ENCODE assay signal across 1 cellular context in the genomic region with DNA sequence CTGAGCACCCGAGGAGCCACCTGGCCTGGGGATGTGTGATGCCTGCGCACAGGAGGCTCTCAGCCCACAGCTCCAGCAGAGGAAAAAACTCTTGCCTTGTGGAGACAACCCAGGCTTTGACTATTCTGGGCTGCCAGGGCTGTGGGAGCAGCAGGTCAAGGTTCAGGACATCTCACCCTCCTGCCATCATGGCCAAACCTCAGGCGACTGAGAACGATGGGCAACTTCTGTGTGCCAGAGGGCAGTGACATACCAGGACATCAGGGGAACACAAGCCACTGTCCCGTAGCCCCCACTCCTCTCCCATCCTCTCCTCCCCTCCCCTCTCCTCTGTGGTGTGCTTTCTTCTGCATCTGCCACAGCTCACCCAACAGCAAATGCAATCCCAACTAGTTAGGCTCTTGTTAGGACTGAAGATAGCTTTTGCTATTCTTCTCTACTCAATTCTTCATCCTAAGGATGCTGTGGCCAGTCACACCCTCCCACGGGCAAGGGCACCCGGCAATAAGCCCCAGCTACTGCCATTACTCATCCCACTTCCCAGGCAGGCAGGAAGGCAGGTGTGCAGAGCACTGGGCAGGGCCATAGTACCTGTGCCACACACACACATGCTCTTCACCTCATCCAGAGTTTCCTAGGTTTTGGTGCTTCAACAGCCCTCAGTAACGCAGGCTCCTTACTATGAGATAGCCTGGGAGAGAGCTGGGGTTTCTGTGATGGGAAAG.
A peak's percentile ranks its signal among the peaks of the same experiment; 100 is the strongest.
TF ChIP-seq lines count a peak whose summit lies in the region.

No MANE protein-coding gene starts in this region.

TF ChIP-seq in HepG2, 621 proteins besides CTCF, POLR2A, EP300 and RAD21 (continues in another document):
- 0 out of 2 replicates have a peak, but pooled peaks have one; percentile 5 for TF ChIP-seq MYC (CRISPR knock-in tag; IDR thresholded peaks at IDR 0.05; ENCODE audit: borderline replicate concordance)
- TF ChIP-seq MTA1 (CRISPR knock-in tag; IDR thresholded peaks at IDR 0.05; ENCODE audit: borderline replicate concordance): 0 out of 2 replicates have a peak, but pooled peaks have one; percentile 18
- 0 out of 2 replicates have a peak, but pooled peaks have one; percentile 18 for TF ChIP-seq ZNF292 (CRISPR knock-in tag; IDR thresholded peaks at IDR 0.05; ENCODE audit: borderline replicate concordance, low read depth)
- TF ChIP-seq, protein P1, sequence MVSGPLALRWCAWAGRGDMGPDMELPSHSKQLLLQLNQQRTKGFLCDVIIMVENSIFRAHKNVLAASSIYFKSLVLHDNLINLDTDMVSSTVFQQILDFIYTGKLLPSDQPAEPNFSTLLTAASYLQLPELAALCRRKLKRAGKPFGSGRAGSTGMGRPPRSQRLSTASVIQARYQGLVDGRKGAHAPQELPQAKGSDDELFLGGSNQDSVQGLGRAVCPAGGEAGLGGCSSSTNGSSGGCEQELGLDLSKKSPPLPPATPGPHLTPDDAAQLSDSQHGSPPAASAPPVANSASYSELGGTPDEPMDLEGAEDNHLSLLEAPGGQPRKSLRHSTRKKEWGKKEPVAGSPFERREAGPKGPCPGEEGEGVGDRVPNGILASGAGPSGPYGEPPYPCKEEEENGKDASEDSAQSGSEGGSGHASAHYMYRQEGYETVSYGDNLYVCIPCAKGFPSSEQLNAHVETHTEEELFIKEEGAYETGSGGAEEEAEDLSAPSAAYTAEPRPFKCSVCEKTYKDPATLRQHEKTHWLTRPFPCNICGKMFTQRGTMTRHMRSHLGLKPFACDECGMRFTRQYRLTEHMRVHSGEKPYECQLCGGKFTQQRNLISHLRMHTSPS (CRISPR knock-in tag; IDR thresholded peaks at IDR 0.05; ENCODE audit: low read depth): 0 out of 2 replicates have a peak, but pooled peaks have one; percentile 29
- no peak for TF ChIP-seq ZNF589 (CRISPR knock-in tag; conservative IDR thresholded peaks at IDR 0.05)
- no peak for TF ChIP-seq SOX13 (IDR thresholded peaks at IDR 0.05)
- TF ChIP-seq SOX13 (CRISPR knock-in tag; conservative IDR thresholded peaks at IDR 0.05 in 1 of 2, IDR thresholded peaks at IDR 0.05 in 1 of 2): no peak
- no peak for TF ChIP-seq RFX3 (CRISPR knock-in tag; IDR thresholded peaks at IDR 0.05)
- TF ChIP-seq ZNF530 (CRISPR knock-in tag; IDR thresholded peaks at IDR 0.05; ENCODE audit: low read depth): no peak
- peak; percentile 1; the same call in 1 of the 2 replicates for TF ChIP-seq TBX2 (CRISPR knock-in tag; IDR thresholded peaks at IDR 0.05; ENCODE audit: borderline replicate concordance)
- TF ChIP-seq GABPB1 (CRISPR knock-in tag; IDR thresholded peaks at IDR 0.05): 0 out of 2 replicates have a peak, but pooled peaks have one; percentile 8
- TF ChIP-seq, protein P2, sequence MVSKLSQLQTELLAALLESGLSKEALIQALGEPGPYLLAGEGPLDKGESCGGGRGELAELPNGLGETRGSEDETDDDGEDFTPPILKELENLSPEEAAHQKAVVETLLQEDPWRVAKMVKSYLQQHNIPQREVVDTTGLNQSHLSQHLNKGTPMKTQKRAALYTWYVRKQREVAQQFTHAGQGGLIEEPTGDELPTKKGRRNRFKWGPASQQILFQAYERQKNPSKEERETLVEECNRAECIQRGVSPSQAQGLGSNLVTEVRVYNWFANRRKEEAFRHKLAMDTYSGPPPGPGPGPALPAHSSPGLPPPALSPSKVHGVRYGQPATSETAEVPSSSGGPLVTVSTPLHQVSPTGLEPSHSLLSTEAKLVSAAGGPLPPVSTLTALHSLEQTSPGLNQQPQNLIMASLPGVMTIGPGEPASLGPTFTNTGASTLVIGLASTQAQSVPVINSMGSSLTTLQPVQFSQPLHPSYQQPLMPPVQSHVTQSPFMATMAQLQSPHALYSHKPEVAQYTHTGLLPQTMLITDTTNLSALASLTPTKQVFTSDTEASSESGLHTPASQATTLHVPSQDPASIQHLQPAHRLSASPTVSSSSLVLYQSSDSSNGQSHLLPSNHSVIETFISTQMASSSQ (IDR thresholded peaks at IDR 0.05; ENCODE audit: low read depth): no peak
- TF ChIP-seq, protein P2 (CRISPR knock-in tag; IDR thresholded peaks at IDR 0.05; ENCODE audit: borderline replicate concordance): 0 out of 2 replicates have a peak, but pooled peaks have one; percentile 36
- 0 out of 2 replicates have a peak, but pooled peaks have one; percentile 25 for TF ChIP-seq ZNF607 (CRISPR knock-in tag; IDR thresholded peaks at IDR 0.05; ENCODE audit: borderline replicate concordance)
- TF ChIP-seq, protein P3, sequence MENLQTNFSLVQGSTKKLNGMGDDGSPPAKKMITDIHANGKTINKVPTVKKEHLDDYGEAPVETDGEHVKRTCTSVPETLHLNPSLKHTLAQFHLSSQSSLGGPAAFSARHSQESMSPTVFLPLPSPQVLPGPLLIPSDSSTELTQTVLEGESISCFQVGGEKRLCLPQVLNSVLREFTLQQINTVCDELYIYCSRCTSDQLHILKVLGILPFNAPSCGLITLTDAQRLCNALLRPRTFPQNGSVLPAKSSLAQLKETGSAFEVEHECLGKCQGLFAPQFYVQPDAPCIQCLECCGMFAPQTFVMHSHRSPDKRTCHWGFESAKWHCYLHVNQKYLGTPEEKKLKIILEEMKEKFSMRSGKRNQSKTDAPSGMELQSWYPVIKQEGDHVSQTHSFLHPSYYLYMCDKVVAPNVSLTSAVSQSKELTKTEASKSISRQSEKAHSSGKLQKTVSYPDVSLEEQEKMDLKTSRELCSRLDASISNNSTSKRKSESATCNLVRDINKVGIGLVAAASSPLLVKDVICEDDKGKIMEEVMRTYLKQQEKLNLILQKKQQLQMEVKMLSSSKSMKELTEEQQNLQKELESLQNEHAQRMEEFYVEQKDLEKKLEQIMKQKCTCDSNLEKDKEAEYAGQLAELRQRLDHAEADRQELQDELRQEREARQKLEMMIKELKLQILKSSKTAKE (CRISPR knock-in tag; IDR thresholded peaks at IDR 0.05; ENCODE audit: borderline replicate concordance): peak; percentile 22; the same call in 1 of the 2 replicates
- TF ChIP-seq, protein P4, sequence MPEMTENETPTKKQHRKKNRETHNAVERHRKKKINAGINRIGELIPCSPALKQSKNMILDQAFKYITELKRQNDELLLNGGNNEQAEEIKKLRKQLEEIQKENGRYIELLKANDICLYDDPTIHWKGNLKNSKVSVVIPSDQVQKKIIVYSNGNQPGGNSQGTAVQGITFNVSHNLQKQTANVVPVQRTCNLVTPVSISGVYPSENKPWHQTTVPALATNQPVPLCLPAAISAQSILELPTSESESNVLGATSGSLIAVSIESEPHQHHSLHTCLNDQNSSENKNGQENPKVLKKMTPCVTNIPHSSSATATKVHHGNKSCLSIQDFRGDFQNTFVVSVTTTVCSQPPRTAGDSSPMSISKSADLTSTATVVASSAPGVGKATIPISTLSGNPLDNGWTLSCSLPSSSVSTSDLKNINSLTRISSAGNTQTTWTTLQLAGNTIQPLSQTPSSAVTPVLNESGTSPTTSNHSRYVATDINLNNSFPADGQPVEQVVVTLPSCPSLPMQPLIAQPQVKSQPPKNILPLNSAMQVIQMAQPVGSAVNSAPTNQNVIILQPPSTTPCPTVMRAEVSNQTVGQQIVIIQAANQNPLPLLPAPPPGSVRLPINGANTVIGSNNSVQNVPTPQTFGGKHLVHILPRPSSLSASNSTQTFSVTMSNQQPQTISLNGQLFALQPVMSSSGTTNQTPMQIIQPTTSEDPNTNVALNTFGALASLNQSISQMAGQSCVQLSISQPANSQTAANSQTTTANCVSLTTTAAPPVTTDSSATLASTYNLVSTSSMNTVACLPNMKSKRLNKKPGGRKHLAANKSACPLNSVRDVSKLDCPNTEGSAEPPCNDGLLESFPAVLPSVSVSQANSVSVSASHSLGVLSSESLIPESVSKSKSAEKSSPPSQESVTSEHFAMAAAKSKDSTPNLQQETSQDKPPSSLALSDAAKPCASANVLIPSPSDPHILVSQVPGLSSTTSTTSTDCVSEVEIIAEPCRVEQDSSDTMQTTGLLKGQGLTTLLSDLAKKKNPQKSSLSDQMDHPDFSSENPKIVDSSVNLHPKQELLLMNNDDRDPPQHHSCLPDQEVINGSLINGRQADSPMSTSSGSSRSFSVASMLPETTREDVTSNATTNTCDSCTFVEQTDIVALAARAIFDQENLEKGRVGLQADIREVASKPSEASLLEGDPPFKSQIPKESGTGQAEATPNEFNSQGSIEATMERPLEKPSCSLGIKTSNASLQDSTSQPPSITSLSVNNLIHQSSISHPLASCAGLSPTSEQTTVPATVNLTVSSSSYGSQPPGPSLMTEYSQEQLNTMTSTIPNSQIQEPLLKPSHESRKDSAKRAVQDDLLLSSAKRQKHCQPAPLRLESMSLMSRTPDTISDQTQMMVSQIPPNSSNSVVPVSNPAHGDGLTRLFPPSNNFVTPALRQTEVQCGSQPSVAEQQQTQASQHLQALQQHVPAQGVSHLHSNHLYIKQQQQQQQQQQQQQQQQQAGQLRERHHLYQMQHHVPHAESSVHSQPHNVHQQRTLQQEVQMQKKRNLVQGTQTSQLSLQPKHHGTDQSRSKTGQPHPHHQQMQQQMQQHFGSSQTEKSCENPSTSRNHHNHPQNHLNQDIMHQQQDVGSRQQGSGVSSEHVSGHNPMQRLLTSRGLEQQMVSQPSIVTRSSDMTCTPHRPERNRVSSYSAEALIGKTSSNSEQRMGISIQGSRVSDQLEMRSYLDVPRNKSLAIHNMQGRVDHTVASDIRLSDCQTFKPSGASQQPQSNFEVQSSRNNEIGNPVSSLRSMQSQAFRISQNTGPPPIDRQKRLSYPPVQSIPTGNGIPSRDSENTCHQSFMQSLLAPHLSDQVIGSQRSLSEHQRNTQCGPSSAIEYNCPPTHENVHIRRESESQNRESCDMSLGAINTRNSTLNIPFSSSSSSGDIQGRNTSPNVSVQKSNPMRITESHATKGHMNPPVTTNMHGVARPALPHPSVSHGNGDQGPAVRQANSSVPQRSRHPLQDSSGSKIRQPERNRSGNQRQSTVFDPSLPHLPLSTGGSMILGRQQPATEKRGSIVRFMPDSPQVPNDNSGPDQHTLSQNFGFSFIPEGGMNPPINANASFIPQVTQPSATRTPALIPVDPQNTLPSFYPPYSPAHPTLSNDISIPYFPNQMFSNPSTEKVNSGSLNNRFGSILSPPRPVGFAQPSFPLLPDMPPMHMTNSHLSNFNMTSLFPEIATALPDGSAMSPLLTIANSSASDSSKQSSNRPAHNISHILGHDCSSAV (CRISPR knock-in tag; IDR thresholded peaks at IDR 0.05; ENCODE audit: borderline replicate concordance): no peak
- TF ChIP-seq, protein P5, sequence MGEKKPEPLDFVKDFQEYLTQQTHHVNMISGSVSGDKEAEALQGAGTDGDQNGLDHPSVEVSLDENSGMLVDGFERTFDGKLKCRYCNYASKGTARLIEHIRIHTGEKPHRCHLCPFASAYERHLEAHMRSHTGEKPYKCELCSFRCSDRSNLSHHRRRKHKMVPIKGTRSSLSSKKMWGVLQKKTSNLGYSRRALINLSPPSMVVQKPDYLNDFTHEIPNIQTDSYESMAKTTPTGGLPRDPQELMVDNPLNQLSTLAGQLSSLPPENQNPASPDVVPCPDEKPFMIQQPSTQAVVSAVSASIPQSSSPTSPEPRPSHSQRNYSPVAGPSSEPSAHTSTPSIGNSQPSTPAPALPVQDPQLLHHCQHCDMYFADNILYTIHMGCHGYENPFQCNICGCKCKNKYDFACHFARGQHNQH (CRISPR knock-in tag; IDR thresholded peaks at IDR 0.05): 0 out of 2 replicates have a peak, but pooled peaks have one; percentile 25
- TF ChIP-seq, protein P6, sequence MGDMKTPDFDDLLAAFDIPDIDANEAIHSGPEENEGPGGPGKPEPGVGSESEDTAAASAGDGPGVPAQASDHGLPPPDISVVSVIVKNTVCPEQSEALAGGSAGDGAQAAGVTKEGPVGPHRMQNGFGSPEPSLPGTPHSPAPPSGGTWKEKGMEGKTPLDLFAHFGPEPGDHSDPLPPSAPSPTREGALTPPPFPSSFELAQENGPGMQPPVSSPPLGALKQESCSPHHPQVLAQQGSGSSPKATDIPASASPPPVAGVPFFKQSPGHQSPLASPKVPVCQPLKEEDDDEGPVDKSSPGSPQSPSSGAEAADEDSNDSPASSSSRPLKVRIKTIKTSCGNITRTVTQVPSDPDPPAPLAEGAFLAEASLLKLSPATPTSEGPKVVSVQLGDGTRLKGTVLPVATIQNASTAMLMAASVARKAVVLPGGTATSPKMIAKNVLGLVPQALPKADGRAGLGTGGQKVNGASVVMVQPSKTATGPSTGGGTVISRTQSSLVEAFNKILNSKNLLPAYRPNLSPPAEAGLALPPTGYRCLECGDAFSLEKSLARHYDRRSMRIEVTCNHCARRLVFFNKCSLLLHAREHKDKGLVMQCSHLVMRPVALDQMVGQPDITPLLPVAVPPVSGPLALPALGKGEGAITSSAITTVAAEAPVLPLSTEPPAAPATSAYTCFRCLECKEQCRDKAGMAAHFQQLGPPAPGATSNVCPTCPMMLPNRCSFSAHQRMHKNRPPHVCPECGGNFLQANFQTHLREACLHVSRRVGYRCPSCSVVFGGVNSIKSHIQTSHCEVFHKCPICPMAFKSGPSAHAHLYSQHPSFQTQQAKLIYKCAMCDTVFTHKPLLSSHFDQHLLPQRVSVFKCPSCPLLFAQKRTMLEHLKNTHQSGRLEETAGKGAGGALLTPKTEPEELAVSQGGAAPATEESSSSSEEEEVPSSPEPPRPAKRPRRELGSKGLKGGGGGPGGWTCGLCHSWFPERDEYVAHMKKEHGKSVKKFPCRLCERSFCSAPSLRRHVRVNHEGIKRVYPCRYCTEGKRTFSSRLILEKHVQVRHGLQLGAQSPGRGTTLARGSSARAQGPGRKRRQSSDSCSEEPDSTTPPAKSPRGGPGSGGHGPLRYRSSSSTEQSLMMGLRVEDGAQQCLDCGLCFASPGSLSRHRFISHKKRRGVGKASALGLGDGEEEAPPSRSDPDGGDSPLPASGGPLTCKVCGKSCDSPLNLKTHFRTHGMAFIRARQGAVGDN (CRISPR knock-in tag; IDR thresholded peaks at IDR 0.05): 0 out of 2 replicates have a peak, but pooled peaks have one; percentile 15
- no peak for TF ChIP-seq PHF5A (CRISPR knock-in tag; IDR thresholded peaks at IDR 0.05; ENCODE audit: low read depth, unreplicated experiment)
- 0 out of 2 replicates have a peak, but pooled peaks have one; percentile 38 for TF ChIP-seq HNRNPL (IDR thresholded peaks at IDR 0.05; ENCODE audit: low read depth, low read length)
- TF ChIP-seq, protein P7, sequence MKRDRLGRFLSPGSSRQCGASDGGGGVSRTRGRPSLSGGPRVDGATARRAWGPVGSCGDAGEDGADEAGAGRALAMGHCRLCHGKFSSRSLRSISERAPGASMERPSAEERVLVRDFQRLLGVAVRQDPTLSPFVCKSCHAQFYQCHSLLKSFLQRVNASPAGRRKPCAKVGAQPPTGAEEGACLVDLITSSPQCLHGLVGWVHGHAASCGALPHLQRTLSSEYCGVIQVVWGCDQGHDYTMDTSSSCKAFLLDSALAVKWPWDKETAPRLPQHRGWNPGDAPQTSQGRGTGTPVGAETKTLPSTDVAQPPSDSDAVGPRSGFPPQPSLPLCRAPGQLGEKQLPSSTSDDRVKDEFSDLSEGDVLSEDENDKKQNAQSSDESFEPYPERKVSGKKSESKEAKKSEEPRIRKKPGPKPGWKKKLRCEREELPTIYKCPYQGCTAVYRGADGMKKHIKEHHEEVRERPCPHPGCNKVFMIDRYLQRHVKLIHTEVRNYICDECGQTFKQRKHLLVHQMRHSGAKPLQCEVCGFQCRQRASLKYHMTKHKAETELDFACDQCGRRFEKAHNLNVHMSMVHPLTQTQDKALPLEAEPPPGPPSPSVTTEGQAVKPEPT (CRISPR knock-in tag; IDR thresholded peaks at IDR 0.05; ENCODE audit: low read depth): 0 out of 2 replicates have a peak, but pooled peaks have one; percentile 53
